Comparison of ENCODE assay signal across 15 cellular contexts in genomic region chr7:5607958-5608656, GRCh38. TPM values are rescaled to one million over a fixed set of nuclear protein-coding genes. Genes with fewer than 3 reads are reported as not detected.
A peak's percentile ranks its signal among the peaks of the same experiment; 100 is the strongest.
DNase-seq lines count a peak whose midpoint lies in the region; ATAC-seq, FAIRE-seq and TF ChIP-seq lines count a peak whose summit lies in the region.
"Had no signal": no experiment of that assay in that cellular context is flagged by ENCODE, and none has a peak within 500 bp of the region (broad histone marks: within the 10 kb centered on the region; RNA-seq: fewer than 3 reads in every experiment).

No MANE protein-coding gene starts in this region.

- no peak for FAIRE-seq in H1 (lab: Jason Lieb, UNC)
- FAIRE-seq: GM19239 had no signal

- peak overlapping the region; percentile 46; the same call in 1 of the 2 replicates for H3K27ac ChIP-seq in HUES64 (ENCODE audit: low read depth, low read length)
- H3K27ac ChIP-seq in H1 (ENCODE audit: low read depth, low read length), result no peak overlapping the region
- peak overlapping the region; percentile 16 for H3K27ac ChIP-seq in neural progenitor cell
- H3K27ac ChIP-seq: heart right ventricle had no signal

- H3K27me3 Mint-ChIP-seq in neural progenitor cell (ENCODE audit: insufficient read depth, low read depth), result peaks cover 2% of the 10 kb centered on the region
- H3K27me3 Mint-ChIP-seq: activated naive CD8-positive, alpha-beta T cell treated with anti-CD3 and anti-CD28 coated beads, Interleukin-2, amount 50 U/mL, for 24 hours had no signal

- peaks cover 11% of the 10 kb centered on the region for H3F3A ChIP-seq in neural progenitor cell (ENCODE audit: low read depth)

- no peak overlapping the region for H4K5ac ChIP-seq in H1 (ENCODE audit: insufficient read length, low read depth, low read length)

- no peaks in the 10 kb centered on the region for H3K9me3 ChIP-seq in HUES64 (ENCODE audit: insufficient read depth, low read depth, low read length)
- no peaks in the 10 kb centered on the region for H3K9me3 ChIP-seq in H1 (ENCODE audit: insufficient read depth in 2 of 2, low read depth in 1 of 2, low read length in 1 of 2)
- H3K9me3 ChIP-seq in neural progenitor cell (ENCODE audit: low read depth), result no peaks in the 10 kb centered on the region
- H3K9me3 ChIP-seq: BLaER1 treated with 17β-estradiol and CSF1 and Interleukin-3, amounts not matched to agents 10 nM and 100 nM; heart right ventricle had no signal

- H2BK20ac ChIP-seq in H1 (ENCODE audit: low read length), result peak overlapping the region; percentile 66; the same call in 1 of the 2 replicates

- H3K9ac ChIP-seq in HUES64 (ENCODE audit: low read depth, low read length), result no peak overlapping the region
- H3K9ac ChIP-seq in H1 (replicated peaks in 1 of 4; ENCODE audit: extremely low read depth in 1 of 4, low read depth in 3 of 4, low read length in 3 of 4), result no peak overlapping the region
- no peak overlapping the region for H3K9ac ChIP-seq in neural progenitor cell

- TF ChIP-seq CTCF in H1 (IDR thresholded peaks at IDR 0.05; ENCODE audit: control extremely low read depth in 1 of 3, insufficient read depth in 1 of 3, low read depth in 1 of 3, low read length in 3 of 3) (no peak), neural progenitor cell (IDR thresholded peaks at IDR 0.05) (no peak)

- CTCF ChIA-PET in H1 (lab: Charles Lee; ENCODE audit: partially characterized antibody), result interaction anchor here (3.2 kb wide), 1 partner anchor 57 kb away, joined by 30 read pairs; no protein-coding TSS in a partner anchor

- H3K79me1 ChIP-seq in H1 (ENCODE audit: low read depth, low read length), result no peaks in the 10 kb centered on the region

- peak overlapping the region; percentile 60 for H3K18ac ChIP-seq in H1 (ENCODE audit: extremely low read depth, low read length)

- POLR2A ChIA-PET in H1 (lab: Charles Lee; ENCODE audit: partially characterized antibody), result no interaction called here

- H3K14ac ChIP-seq in H1 (ENCODE audit: insufficient read length), result no peak overlapping the region

- peak overlapping the region; percentile 76 for H3K27ac Mint-ChIP-seq in neural progenitor cell
- H3K27ac Mint-ChIP-seq: activated naive CD8-positive, alpha-beta T cell treated with anti-CD3 and anti-CD28 coated beads, Interleukin-2, amount 50 U/mL, for 24 hours had no signal

- no peak; a peak in 1 of 4 replicates for TF ChIP-seq RAD21 in H1 (IDR thresholded peaks at IDR 0.05 in 1 of 2, conservative IDR thresholded peaks at IDR 0.05 in 1 of 2; ENCODE audit: low read depth in 2 of 2, low read length in 2 of 2)

- peaks cover 2% of the 10 kb centered on the region for H3K36me3 Mint-ChIP-seq in neural progenitor cell

- peak overlapping the region; percentile 91 for H2AK5ac ChIP-seq in H1 (ENCODE audit: low read depth, low read length)

- no peak overlapping the region for H3K4ac ChIP-seq in H1 (replicated peaks; ENCODE audit: insufficient read length, low read depth, low read length)

- peak overlapping the region; percentile 95; the same call in 1 of the 2 replicates for H2BK12ac ChIP-seq in H1 (ENCODE audit: low read depth, low read length)

- H3K36me3 ChIP-seq in HUES64 (ENCODE audit: insufficient read depth, low read length) (peaks cover 28% of the 10 kb centered on the region), H1 (ENCODE audit: control insufficient read depth in 2 of 4, insufficient read depth in 4 of 4, low read length in 3 of 4) (peaks cover 5 to 22% (median 16%) of the 10 kb centered on the region in 4 experiments; a peak in 6 of 8 replicates), neural progenitor cell (no peaks in the 10 kb centered on the region)

- DNase-seq in H1 (ENCODE audit: low read depth in 1 of 2, low spot score in 2 of 2), result no peak
- DNase-seq in neural progenitor cell (ENCODE audit: low spot score), result peak; percentile 31
- DNase-seq in GOT3 (lab: John Stamatoyannopoulos, UW), result no peak
- DNase-seq in activated T-cell treated with anti-CD3 and anti-CD28 coated beads for 4 hours, result no peak
- DNase-seq: activated naive CD8-positive, alpha-beta T cell treated with anti-CD3 and anti-CD28 coated beads, Interleukin-2, amount 50 U/mL, for 24 hours; DND-41; heart right ventricle; MV-4-11; SW 1271 had no signal

- H2AFZ ChIP-seq in H1 (ENCODE audit: low read length), result no peak overlapping the region
- no peak overlapping the region for H2AFZ ChIP-seq in neural progenitor cell (replicated peaks)

- H3K4me3 Mint-ChIP-seq in neural progenitor cell, result no peak overlapping the region
- H3K4me3 Mint-ChIP-seq: activated naive CD8-positive, alpha-beta T cell treated with anti-CD3 and anti-CD28 coated beads, Interleukin-2, amount 50 U/mL, for 24 hours had no signal

- H3K4me1 ChIP-seq in HUES64 (ENCODE audit: insufficient read depth, low read length), result peaks cover 7% of the 10 kb centered on the region; the same call in 1 of the 2 replicates
- peaks cover 2 to 21% (median 9%) of the 10 kb centered on the region in 4 experiments for H3K4me1 ChIP-seq in H1 (replicated peaks in 1 of 4; ENCODE audit: control insufficient read depth in 3 of 4, insufficient read depth in 4 of 4, low read length in 3 of 4)
- peaks cover 4% of the 10 kb centered on the region for H3K4me1 ChIP-seq in neural progenitor cell

- ATAC-seq in GM19397 (IDR thresholded peaks at IDR 0.05; ENCODE audit: unreplicated experiment) (no peak), GM18870 (IDR thresholded peaks at IDR 0.05; ENCODE audit: unreplicated experiment) (no peak)
- ATAC-seq: activated naive CD8-positive, alpha-beta T cell treated with anti-CD3 and anti-CD28 coated beads, Interleukin-2, amount 50 U/mL, for 24 hours had no signal

- H3K4me2 ChIP-seq in H1 (ENCODE audit: insufficient read depth in 1 of 2, low read depth in 2 of 2, low read length in 2 of 2), result no peak overlapping the region
- no peak overlapping the region for H3K4me2 ChIP-seq in neural progenitor cell

- TF ChIP-seq EP300 in H1 (IDR thresholded peaks at IDR 0.05; ENCODE audit: borderline replicate concordance in 1 of 2, low read depth in 2 of 2, low read length in 2 of 2), result no peak

- peak overlapping the region; percentile 55; the same call in 1 of the 2 replicates for H2BK15ac ChIP-seq in H1 (ENCODE audit: low read length)

- H3K79me2 ChIP-seq in H1 (ENCODE audit: control insufficient read depth in 1 of 2, insufficient read depth in 2 of 2, low read length in 2 of 2) (no peaks in the 10 kb centered on the region), neural progenitor cell (ENCODE audit: low read depth) (no peaks in the 10 kb centered on the region)

- H3K27me3 ChIP-seq in HUES64 (ENCODE audit: insufficient read depth, low read length), result no peaks in the 10 kb centered on the region
- H3K27me3 ChIP-seq in H1 (replicated peaks in 1 of 4; ENCODE audit: control insufficient read depth in 3 of 4, extremely low read depth in 1 of 4, insufficient read depth in 3 of 4, low read length in 3 of 4), result no peaks in the 10 kb centered on the region
- H3K27me3 ChIP-seq in neural progenitor cell, result no peaks in the 10 kb centered on the region
- H3K27me3 ChIP-seq: BLaER1 treated with 17β-estradiol and CSF1 and Interleukin-3, amounts not matched to agents 10 nM and 100 nM; heart right ventricle had no signal

- H3K23ac ChIP-seq in H1 (ENCODE audit: insufficient read length), result no peak overlapping the region

- H3K56ac ChIP-seq in H1 (replicated peaks; ENCODE audit: insufficient read length, low read depth, low read length), result no peak overlapping the region

- H4K20me1 ChIP-seq in H1 (replicated peaks in 1 of 2; ENCODE audit: control insufficient read depth in 1 of 2, insufficient read depth in 2 of 2, low read length in 2 of 2) (peaks cover 0 to 10% of the 10 kb centered on the region in 2 experiments), neural progenitor cell (ENCODE audit: low read depth) (peaks cover 31% of the 10 kb centered on the region)

- H2BK5ac ChIP-seq in H1 (ENCODE audit: low read depth, low read length), result 0 out of 2 replicates have a peak overlapping the region, but pooled peaks have one; percentile 86

- H3K23me2 ChIP-seq in H1 (ENCODE audit: low read depth, low read length), result no peaks in the 10 kb centered on the region

- H3K9me3 Mint-ChIP-seq in neural progenitor cell, result no peaks in the 10 kb centered on the region
- H3K9me3 Mint-ChIP-seq: activated naive CD8-positive, alpha-beta T cell treated with anti-CD3 and anti-CD28 coated beads, Interleukin-2, amount 50 U/mL, for 24 hours had no signal

- H3K4me3 ChIP-seq in HUES64 (ENCODE audit: low read length) (no peak overlapping the region), H1 (ENCODE audit: extremely low read depth in 1 of 4, insufficient read depth in 2 of 4, low read depth in 3 of 4, low read length in 4 of 4) (no peak overlapping the region), neural progenitor cell (no peak overlapping the region)
- H3K4me3 ChIP-seq: BLaER1 treated with 17β-estradiol and CSF1 and Interleukin-3, amounts not matched to agents 10 nM and 100 nM; heart right ventricle had no signal

- TF ChIP-seq POLR2A in GM15510 (IDR thresholded peaks at IDR 0.05; ENCODE audit: borderline replicate concordance, extremely low read depth, insufficient read length) (peak; percentile 11), H1 (IDR thresholded peaks at IDR 0.05; ENCODE audit: control extremely low read depth in 1 of 2, low read depth in 2 of 2, low read length in 2 of 2) (peak in 1 of 2 experiments; percentile 27; a peak in 1 of 3 replicates)

- peak overlapping the region; percentile 89 for H4K91ac ChIP-seq in H1 (replicated peaks; ENCODE audit: insufficient read length, low read length)

- no peak overlapping the region for H4K8ac ChIP-seq in H1 (ENCODE audit: extremely low read depth, insufficient read depth, low read length)

- H3K4me1 Mint-ChIP-seq in neural progenitor cell, result peaks cover 8% of the 10 kb centered on the region

- H2BK120ac ChIP-seq in H1 (replicated peaks; ENCODE audit: low read depth, low read length), result no peak overlapping the region

- 83% methylated on average over 38 of the region's 38 CpGs for WGBS in HUES64
- 88% methylated on average over 34 of the region's 38 CpGs; no CpG with 5 or more reads in 1 of the 2 experiments for WGBS in H1 (ENCODE audit: extremely low coverage in 1 of 2, insufficient coverage in 1 of 2, insufficient read length in 1 of 2, insufficient replicate concordance in 2 of 2, low coverage in 1 of 2, low lambda C conversion rate in 2 of 2, missing lambda C conversion rate in 1 of 2), 2 experiments

TF ChIP-seq in H1, 55 proteins besides CTCF, POLR2A, EP300 and RAD21 (continues in another document):
- TF ChIP-seq POLR2AphosphoS5 (IDR thresholded peaks at IDR 0.05; ENCODE audit: low read depth, low read length), result peak; percentile 20; the same call in 1 of the 2 replicates

RNA-seq across cellular contexts. Expression of gene FSCN1, which starts 15.5 kb away (rescaled TPM):
- 333 TPM for polyA plus RNA-seq in HUES64 (2013, experiment 1 of 2)
- 347 TPM for polyA plus RNA-seq in HUES64 (2013, experiment 2 of 2)
- 300 and 304 TPM in 2 replicates for total RNA-seq in H1 (2021; fragmentation: NEBNext Ultra II Directional; extraction: Animal tissue kit (Norgen Biotek cat#: 25700))
- 220 and 354 TPM in 2 replicates for polyA plus RNA-seq in H1 (2011; rRNA removed)
- polyA plus RNA-seq in H1 (2011; cell fraction: cytosol; rRNA removed), result 162 TPM
- 211 TPM for polyA plus RNA-seq in H1 (2011; cell fraction: nucleus; rRNA removed)
- polyA plus RNA-seq in H1 (2012, experiment 1 of 2), result 134 to 263 TPM (median 248 TPM) in 4 replicates
- polyA plus RNA-seq in H1 (2012, experiment 2 of 2), result 286 TPM
- polyA plus RNA-seq in H1 (2013, experiment 1 of 2), result 278 TPM
- 278 TPM for polyA plus RNA-seq in H1 (2013, experiment 2 of 2)
- 63.6 and 68.5 TPM in 2 replicates for polyA minus RNA-seq in H1 (2011; rRNA and poly(A)+ RNA removed)
- 239 TPM for polyA minus RNA-seq in H1 (2011; cell fraction: cytosol; rRNA and poly(A)+ RNA removed)
- polyA minus RNA-seq in H1 (2011; cell fraction: nucleus; rRNA and poly(A)+ RNA removed), result 150 TPM
- total RNA-seq in neural progenitor cell (ENCODE audit: low replicate concordance), result 76.3 and 256 TPM in 2 replicates
